In genomic region chr13:27043013-27043412, GRCh38 we compare ENCODE assay signal across 8 cellular contexts.
DNase-seq lines count a peak whose midpoint lies in the region; ATAC-seq, FAIRE-seq and TF ChIP-seq lines count a peak whose summit lies in the region.

No MANE protein-coding gene starts in this region.

- no peaks in the 10 kb centered on the region for H3K9me3 ChIP-seq in stomach

- no peak overlapping the region for H3K4me3 Mint-ChIP-seq in stimulated activated naive CD8-positive, alpha-beta T cell treated with anti-CD3 and anti-CD28 coated beads, Interleukin-15, amount 100 ng/mL, for 72 hours
- H3K4me3 Mint-ChIP-seq in endothelial cell (ENCODE audit: unreplicated experiment) (no peak overlapping the region), nephron progenitor cell (no peak overlapping the region)

- no peaks in the 10 kb centered on the region for H3K27me3 Mint-ChIP-seq in stimulated activated naive CD8-positive, alpha-beta T cell treated with anti-CD3 and anti-CD28 coated beads, Interleukin-15, amount 100 ng/mL, for 72 hours
- H3K27me3 Mint-ChIP-seq in endothelial cell (ENCODE audit: unreplicated experiment) (peaks cover 3% of the 10 kb centered on the region), nephron progenitor cell (ENCODE audit: low read depth, poor library complexity) (peaks cover 17% of the 10 kb centered on the region)

- H3K27me3 ChIP-seq in stomach: no peaks in the 10 kb centered on the region

- no peak overlapping the region for H3K4me3 ChIP-seq in stomach

- H3K4me1 ChIP-seq in stomach: peaks cover 0 to 22% (median 11%) of the 10 kb centered on the region in 4 donors

- TF ChIP-seq CTCF in stomach (IDR thresholded peaks at IDR 0.05) (no peak), endothelial cell (IDR thresholded peaks at IDR 0.05; ENCODE audit: unreplicated experiment) (no peak), nephron progenitor cell (IDR thresholded peaks at IDR 0.05) (no peak)

- H3K27ac ChIP-seq in stomach: peak overlapping the region in 4 of 5 donors; percentile 32 to 69 (median 52)

- H3K27ac Mint-ChIP-seq in stimulated activated naive CD8-positive, alpha-beta T cell treated with anti-CD3 and anti-CD28 coated beads, Interleukin-15, amount 100 ng/mL, for 72 hours: no peak overlapping the region
- H3K27ac Mint-ChIP-seq in endothelial cell (ENCODE audit: unreplicated experiment) (no peak overlapping the region), nephron progenitor cell (no peak overlapping the region)

- intact Hi-C loops in stomach (cut with DNase I; ENCODE audit: low total_unique reads): no loop called here

- TF ChIP-seq POLR2A in stomach (IDR thresholded peaks at IDR 0.05): no peak

- H3K4me1 Mint-ChIP-seq in stimulated activated naive CD8-positive, alpha-beta T cell treated with anti-CD3 and anti-CD28 coated beads, Interleukin-15, amount 100 ng/mL, for 72 hours: peaks cover 31% of the 10 kb centered on the region
- H3K4me1 Mint-ChIP-seq in endothelial cell (ENCODE audit: unreplicated experiment) (no peaks in the 10 kb centered on the region), nephron progenitor cell (peaks cover 23% of the 10 kb centered on the region)

- peak; percentile 86 for FAIRE-seq in frontal cortex (lab: Jason Lieb, UNC)

- no peak for ATAC-seq in stimulated activated naive CD8-positive, alpha-beta T cell treated with anti-CD3 and anti-CD28 coated beads, Interleukin-15, Interleukin-2, amounts not matched to agents 100 U/mL and 50 U/mL, for 24 hours
- ATAC-seq in stimulated activated naive CD8-positive, alpha-beta T cell treated with anti-CD3 and anti-CD28 coated beads, Interleukin-15, amount 100 ng/mL, for 72 hours: no peak

- H3K36me3 Mint-ChIP-seq in endothelial cell (ENCODE audit: low read depth, unreplicated experiment) (peaks cover 3% of the 10 kb centered on the region), nephron progenitor cell (ENCODE audit: low read depth) (no peaks in the 10 kb centered on the region)

- no peaks in the 10 kb centered on the region for H3K9me3 Mint-ChIP-seq in stimulated activated naive CD8-positive, alpha-beta T cell treated with anti-CD3 and anti-CD28 coated beads, Interleukin-15, amount 100 ng/mL, for 72 hours
- H3K9me3 Mint-ChIP-seq in endothelial cell (ENCODE audit: unreplicated experiment) (no peaks in the 10 kb centered on the region), nephron progenitor cell (no peaks in the 10 kb centered on the region)

- no peak for TF ChIP-seq EP300 in stomach (IDR thresholded peaks at IDR 0.05)

- 24 to 48% (median 38%) methylated on average over 6 of the region's 6 CpGs for WGBS in stomach, 5 donors

- DNase-seq in stimulated activated naive CD8-positive, alpha-beta T cell treated with anti-CD3 and anti-CD28 coated beads, Interleukin-15, Interleukin-2, amounts not matched to agents 100 U/mL and 50 U/mL, for 24 hours: peak; percentile 11
- DNase-seq in stimulated activated naive CD8-positive, alpha-beta T cell treated with anti-CD3 and anti-CD28 coated beads, Interleukin-15, amount 100 ng/mL, for 72 hours: no peak
- DNase-seq in T1000 (lab: John Stamatoyannopoulos, UW) (peak; percentile 62), frontal cortex (ENCODE audit: low spot score in 2 of 2) (peak; percentile 70 to 78), stomach (peak; percentile 54), NCI-H748 (lab: John Stamatoyannopoulos, UW; ENCODE audit: unreplicated experiment) (no peak), endothelial cell (ENCODE audit: low spot score) (no peak), nephron progenitor cell (no peak)

- no peaks in the 10 kb centered on the region for H3K36me3 ChIP-seq in stomach

Comparison
In these comparisons a context has a peak if more than half of its experiments do, and no peak if none do; other contexts are left out.
1. DNase-seq: peak in stimulated activated naive CD8-positive, alpha-beta T cell treated with anti-CD3 and anti-CD28 coated beads, Interleukin-15, Interleukin-2, amounts not matched to agents 100 U/mL and 50 U/mL, for 24 hours (single experiment), T1000 (single experiment), frontal cortex (2 of 2) and stomach (single experiment); none in stimulated activated naive CD8-positive, alpha-beta T cell treated with anti-CD3 and anti-CD28 coated beads, Interleukin-15, amount 100 ng/mL, for 72 hours (0 of 2), NCI-H748 (single experiment), endothelial cell (single experiment) and nephron progenitor cell (single experiment).